ENCODE assay signal across 32 cellular contexts in genomic region chr2:84613082-84613481, GRCh38.
DNase-seq lines count a peak whose midpoint lies in the region; ATAC-seq, FAIRE-seq and TF ChIP-seq lines count a peak whose summit lies in the region.
"Had no signal": no experiment of that assay in that cellular context is flagged by ENCODE, and none has a peak within 500 bp of the region (broad histone marks: within the 10 kb centered on the region; RNA-seq: fewer than 3 reads in every experiment).

No MANE protein-coding gene starts in this region.

- H3K4me2 ChIP-seq in HCT116 (ENCODE audit: low read length): peak overlapping the region; percentile 65
- H3K4me2 ChIP-seq: BLaER1 treated with 17β-estradiol and CSF1 and Interleukin-3, amounts not matched to agents 10 nM and 100 nM had no signal

- no peaks in the 10 kb centered on the region for H3K9me2 ChIP-seq in HCT116 (ENCODE audit: insufficient read depth)

- H3K9me3 ChIP-seq in HCT116 (ENCODE audit: control insufficient read depth in 1 of 2, insufficient read depth in 1 of 2, low read depth in 1 of 2, low read length in 2 of 2): 0 out of 4 replicates have a peak, but pooled peaks cover 3% of the 10 kb centered on the region in 2 experiments
- H3K9me3 ChIP-seq in colonic mucosa: no peaks in the 10 kb centered on the region
- no peaks in the 10 kb centered on the region for H3K9me3 ChIP-seq in small intestine (ENCODE audit: control insufficient read depth, low read depth)
- H3K9me3 ChIP-seq: ovary, vagina had no signal

- CTCF ChIA-PET in HCT116 (lab: Charles Lee): no interaction called here

- H3K27ac ChIP-seq in HCT116 (ENCODE audit: low read depth, low read length) (no peak overlapping the region), colonic mucosa (no peak overlapping the region), small intestine (ENCODE audit: low read depth in 1 of 2, low read length in 1 of 2) (no peak overlapping the region)
- H3K27ac ChIP-seq: BLaER1 treated with 17β-estradiol and CSF1 and Interleukin-3, amounts not matched to agents 10 nM and 100 nM; coronary artery; GM23248; heart right ventricle; HL-60; ovary; vagina had no signal

- intact Hi-C loops in HCT116 (cut with micrococcal nuclease): no loop called here
- intact Hi-C loops in colonic mucosa (cut with DNase I): no loop called here

- H3K4me1 ChIP-seq in HCT116 (ENCODE audit: control insufficient read depth in 1 of 2, insufficient read depth in 2 of 2, low read length in 2 of 2) (peaks cover 10 to 18% of the 10 kb centered on the region in 2 experiments), colonic mucosa (no peaks in the 10 kb centered on the region), small intestine (ENCODE audit: control insufficient read depth in 2 of 2, insufficient read depth in 1 of 2, low read depth in 1 of 2, low read length in 1 of 2) (peaks cover 0 to 1% of the 10 kb centered on the region in 2 donors)
- H3K4me1 ChIP-seq: BLaER1 treated with 17β-estradiol and CSF1 and Interleukin-3, amounts not matched to agents 10 nM and 100 nM; heart right ventricle; vagina had no signal

- H3K79me2 ChIP-seq in HCT116 (ENCODE audit: insufficient read depth, low read length): no peaks in the 10 kb centered on the region

- RAD21 ChIA-PET in HCT116 (lab: Charles Lee; ENCODE audit: low non-redundant PET in 1 of 2, low total read pairs in 2 of 2, uncharacterized antibody in 2 of 2, unreplicated experiment in 2 of 2): no interaction called here

- TF ChIP-seq CTCF in HCT116 (IDR thresholded peaks at IDR 0.05 in 2 of 3, conservative IDR thresholded peaks at IDR 0.05 in 1 of 3; ENCODE audit: borderline replicate concordance in 1 of 3, insufficient read depth in 1 of 3, low read depth in 2 of 3, low read length in 2 of 3) (no peak), colonic mucosa (IDR thresholded peaks at IDR 0.05) (no peak)

- no peak for TF ChIP-seq RAD21 in HCT116 (IDR thresholded peaks at IDR 0.05; ENCODE audit: low read depth)

- peak overlapping the region; percentile 7 for H2AFZ ChIP-seq in HCT116 (ENCODE audit: low read depth, low read length, poor library complexity, severe bottlenecking)
- H2AFZ ChIP-seq: GM23248 had no signal

- no peaks in the 10 kb centered on the region for H4K20me1 ChIP-seq in HCT116 (ENCODE audit: insufficient read depth)
- H4K20me1 ChIP-seq: BLaER1 treated with 17β-estradiol and CSF1 and Interleukin-3, amounts not matched to agents 10 nM and 100 nM had no signal

- WGBS in small intestine, 3 donors: 8 to 63% (median 23%) methylated on average over 2 of the region's 2 CpGs

- H3K36me3 ChIP-seq in HCT116 (ENCODE audit: control insufficient read depth in 1 of 2, insufficient read depth in 2 of 2, low read length in 2 of 2): no peaks in the 10 kb centered on the region
- no peaks in the 10 kb centered on the region for H3K36me3 ChIP-seq in colonic mucosa
- no peaks in the 10 kb centered on the region for H3K36me3 ChIP-seq in small intestine (ENCODE audit: control insufficient read depth in 2 of 2, insufficient read depth in 2 of 2, low read length in 2 of 2)
- H3K36me3 ChIP-seq: heart right ventricle, ovary, vagina had no signal

- ATAC-seq in HCT116 (peak; percentile 95), GM18873 (IDR thresholded peaks at IDR 0.05; ENCODE audit: low FRiP score, unreplicated experiment) (no peak)
- ATAC-seq: esophagus mucosa; heart right ventricle; right cardiac atrium; stimulated activated naive B cell treated with anti-CD40 and anti-IgM and Interleukin-4, amounts not matched to agents 10 μg/mL and 1 μg/mL and 100 μg/mL, for 72 hours; WTC11 had no signal

- TF ChIP-seq POLR2A in HCT116 (IDR thresholded peaks at IDR 0.05; ENCODE audit: borderline replicate concordance, extremely low read depth, insufficient read depth, insufficient read length): no peak

- DNase-seq in HCT116 (ENCODE audit: low read depth, low spot score) (peak; percentile 89), colonic mucosa (peak; percentile 29), kidney tubule cell (ENCODE audit: low spot score) (peak; percentile 53), small intestine (peak; percentile 59), MV-4-11 (lab: John Stamatoyannopoulos, UW) (no peak), DMS79 (lab: John Stamatoyannopoulos, UW) (no peak)
- no peak for DNase-seq in activated naive CD4-positive, alpha-beta T cell (lab: John Stamatoyannopoulos, UW)
- DNase-seq: activated CD4-positive, alpha-beta T cell treated with anti-CD3 and anti-CD28 coated beads, Interleukin-2, amount 50 U/mL, for 1 hour; anterior cingulate cortex; COR-L47; effector memory CD4-positive, alpha-beta T cell; foreskin fibroblast; GM23248; heart right ventricle; immature natural killer cell; NCI-H2029 treated with DMSO at 0.1 percent for 48 hours; NCI-H226; nephron progenitor cell; ovary; right cardiac atrium; SIG-M5; stimulated activated naive B cell treated with anti-CD40 and anti-IgM and Interleukin-4, amounts not matched to agents 10 μg/mL and 1 μg/mL and 100 μg/mL, for 72 hours; T1000 had no signal

- H3K27me3 ChIP-seq in HCT116 (ENCODE audit: insufficient read depth, low read length) (no peaks in the 10 kb centered on the region), colonic mucosa (no peaks in the 10 kb centered on the region), small intestine (ENCODE audit: control insufficient read depth in 2 of 2, insufficient read depth in 2 of 2, low read length in 2 of 2) (no peaks in the 10 kb centered on the region)
- H3K27me3 ChIP-seq: BLaER1 treated with 17β-estradiol and CSF1 and Interleukin-3, amounts not matched to agents 10 nM and 100 nM; heart right ventricle; ovary; vagina had no signal

- POLR2A ChIA-PET in HCT116 (lab: Charles Lee): no interaction called here

- BruUV-seq in HCT116 (replicated peaks; lab: Mats Ljungman, UMichigan): no TSS peak

- peak overlapping the region in 1 of 2 experiments; percentile 23; a peak in 1 of 4 replicates for H3K4me3 ChIP-seq in HCT116 (replicated peaks in 1 of 2; ENCODE audit: low read depth in 1 of 2, low read length in 2 of 2)
- no peak overlapping the region for H3K4me3 ChIP-seq in colonic mucosa
- H3K4me3 ChIP-seq in small intestine (ENCODE audit: low read depth in 1 of 2, low read length in 2 of 2): no peak overlapping the region
- H3K4me3 ChIP-seq: BLaER1 treated with 17β-estradiol and CSF1 and Interleukin-3, amounts not matched to agents 10 nM and 100 nM; coronary artery; GM23248; heart right ventricle; ovary; vagina had no signal

- H3K9ac ChIP-seq in HCT116 (ENCODE audit: low read length): no peak overlapping the region
- no peak overlapping the region for H3K9ac ChIP-seq in colonic mucosa (ENCODE audit: low read depth in 2 of 2, low read length in 2 of 2)
- H3K9ac ChIP-seq: BLaER1 treated with 17β-estradiol and CSF1 and Interleukin-3, amounts not matched to agents 10 nM and 100 nM; GM23248 had no signal

- no peak for FAIRE-seq in small intestine (lab: Jason Lieb, UNC)
- FAIRE-seq: GM12891, RCC 7860 had no signal

TF ChIP-seq in HCT116, 20 proteins besides CTCF, POLR2A, EP300 and RAD21 (continues in another document):
- TF ChIP-seq SP1 (IDR thresholded peaks at IDR 0.05; ENCODE audit: low read depth): peak; percentile 67
- TF ChIP-seq SIN3A (IDR thresholded peaks at IDR 0.05; ENCODE audit: low read depth): 0 out of 2 replicates have a peak, but pooled peaks have one; percentile 37
- peak; percentile 80 for TF ChIP-seq FOSL1 (IDR thresholded peaks at IDR 0.05; ENCODE audit: low read depth)
- TF ChIP-seq SRF (IDR thresholded peaks at IDR 0.05; ENCODE audit: low read depth): no peak
- TF ChIP-seq YY1 (IDR thresholded peaks at IDR 0.05; ENCODE audit: extremely low read depth, insufficient replicate concordance, low read depth, low read length): no peak
- TF ChIP-seq ATF3 (IDR thresholded peaks at IDR 0.05): no peak
- no peak for TF ChIP-seq ZBTB33 (IDR thresholded peaks at IDR 0.05; ENCODE audit: extremely low read depth, insufficient replicate concordance, low read length)
- TF ChIP-seq ZFX (IDR thresholded peaks at IDR 0.05): no peak

Comparison
In these comparisons a context has a peak if more than half of its experiments do, and no peak if none do; other contexts are left out.
1. DNase-seq: peak in HCT116 (single experiment), colonic mucosa (single experiment), kidney tubule cell (single experiment) and small intestine (single experiment); none in MV-4-11 (single experiment), activated naive CD4-positive, alpha-beta T cell (0 of 4) and DMS79 (single experiment).